Comparison of ENCODE assay signal across 1 cellular context in the genomic region with DNA sequence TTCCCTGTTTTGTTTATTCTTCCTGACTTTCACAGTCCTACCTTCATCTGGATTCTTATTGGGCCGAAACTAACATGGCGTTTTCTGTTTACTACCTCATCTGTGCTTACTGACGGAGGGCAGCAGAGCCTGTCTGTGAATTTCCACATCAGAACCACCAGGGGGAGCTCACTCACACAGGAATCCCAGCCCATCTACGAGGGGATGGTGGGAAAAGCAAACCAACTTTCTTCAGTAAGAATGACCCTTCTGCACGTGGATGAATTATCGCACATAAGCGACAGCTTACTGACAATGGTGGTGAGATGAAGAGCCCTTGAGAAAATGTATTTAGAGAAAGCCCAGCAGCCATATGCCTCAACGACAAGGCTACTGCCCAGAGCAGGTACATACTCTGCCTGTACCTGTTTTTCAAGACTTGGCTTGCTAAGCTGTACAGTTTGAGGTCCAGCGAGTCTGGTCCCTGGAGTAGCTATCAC.
TF ChIP-seq lines count a peak whose summit lies in the region.

No MANE protein-coding gene starts in this region.

TF ChIP-seq in K562, 482 proteins besides CTCF, POLR2A, EP300 and RAD21 (continued from another document):
- TF ChIP-seq, protein P1, sequence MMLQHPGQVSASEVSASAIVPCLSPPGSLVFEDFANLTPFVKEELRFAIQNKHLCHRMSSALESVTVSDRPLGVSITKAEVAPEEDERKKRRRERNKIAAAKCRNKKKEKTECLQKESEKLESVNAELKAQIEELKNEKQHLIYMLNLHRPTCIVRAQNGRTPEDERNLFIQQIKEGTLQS (IDR thresholded peaks at IDR 0.05), result no peak
- TF ChIP-seq, protein P1 (CRISPR knock-in tag; conservative IDR thresholded peaks at IDR 0.05), result no peak
- TF ChIP-seq, protein P2, sequence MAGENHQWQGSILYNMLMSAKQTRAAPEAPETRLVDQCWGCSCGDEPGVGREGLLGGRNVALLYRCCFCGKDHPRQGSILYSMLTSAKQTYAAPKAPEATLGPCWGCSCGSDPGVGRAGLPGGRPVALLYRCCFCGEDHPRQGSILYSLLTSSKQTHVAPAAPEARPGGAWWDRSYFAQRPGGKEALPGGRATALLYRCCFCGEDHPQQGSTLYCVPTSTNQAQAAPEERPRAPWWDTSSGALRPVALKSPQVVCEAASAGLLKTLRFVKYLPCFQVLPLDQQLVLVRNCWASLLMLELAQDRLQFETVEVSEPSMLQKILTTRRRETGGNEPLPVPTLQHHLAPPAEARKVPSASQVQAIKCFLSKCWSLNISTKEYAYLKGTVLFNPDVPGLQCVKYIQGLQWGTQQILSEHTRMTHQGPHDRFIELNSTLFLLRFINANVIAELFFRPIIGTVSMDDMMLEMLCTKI (IDR thresholded peaks at IDR 0.05; ENCODE audit: partially characterized antibody), result no peak
- peak; percentile 77 for TF ChIP-seq DMBX1 (CRISPR knock-in tag; IDR thresholded peaks at IDR 0.05; ENCODE audit: borderline replicate concordance)
- TF ChIP-seq, protein P3, sequence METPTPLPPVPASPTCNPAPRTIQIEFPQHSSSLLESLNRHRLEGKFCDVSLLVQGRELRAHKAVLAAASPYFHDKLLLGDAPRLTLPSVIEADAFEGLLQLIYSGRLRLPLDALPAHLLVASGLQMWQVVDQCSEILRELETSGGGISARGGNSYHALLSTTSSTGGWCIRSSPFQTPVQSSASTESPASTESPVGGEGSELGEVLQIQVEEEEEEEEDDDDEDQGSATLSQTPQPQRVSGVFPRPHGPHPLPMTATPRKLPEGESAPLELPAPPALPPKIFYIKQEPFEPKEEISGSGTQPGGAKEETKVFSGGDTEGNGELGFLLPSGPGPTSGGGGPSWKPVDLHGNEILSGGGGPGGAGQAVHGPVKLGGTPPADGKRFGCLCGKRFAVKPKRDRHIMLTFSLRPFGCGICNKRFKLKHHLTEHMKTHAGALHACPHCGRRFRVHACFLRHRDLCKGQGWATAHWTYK (CRISPR knock-in tag; IDR thresholded peaks at IDR 0.05), result no peak
- TF ChIP-seq STAT5A (IDR thresholded peaks at IDR 0.05; ENCODE audit: borderline replicate concordance, low read length), result no peak
- TF ChIP-seq, protein P4, sequence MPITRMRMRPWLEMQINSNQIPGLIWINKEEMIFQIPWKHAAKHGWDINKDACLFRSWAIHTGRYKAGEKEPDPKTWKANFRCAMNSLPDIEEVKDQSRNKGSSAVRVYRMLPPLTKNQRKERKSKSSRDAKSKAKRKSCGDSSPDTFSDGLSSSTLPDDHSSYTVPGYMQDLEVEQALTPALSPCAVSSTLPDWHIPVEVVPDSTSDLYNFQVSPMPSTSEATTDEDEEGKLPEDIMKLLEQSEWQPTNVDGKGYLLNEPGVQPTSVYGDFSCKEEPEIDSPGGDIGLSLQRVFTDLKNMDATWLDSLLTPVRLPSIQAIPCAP (CRISPR knock-in tag; IDR thresholded peaks at IDR 0.05; ENCODE audit: borderline replicate concordance), result no peak
- TF ChIP-seq, protein P5, sequence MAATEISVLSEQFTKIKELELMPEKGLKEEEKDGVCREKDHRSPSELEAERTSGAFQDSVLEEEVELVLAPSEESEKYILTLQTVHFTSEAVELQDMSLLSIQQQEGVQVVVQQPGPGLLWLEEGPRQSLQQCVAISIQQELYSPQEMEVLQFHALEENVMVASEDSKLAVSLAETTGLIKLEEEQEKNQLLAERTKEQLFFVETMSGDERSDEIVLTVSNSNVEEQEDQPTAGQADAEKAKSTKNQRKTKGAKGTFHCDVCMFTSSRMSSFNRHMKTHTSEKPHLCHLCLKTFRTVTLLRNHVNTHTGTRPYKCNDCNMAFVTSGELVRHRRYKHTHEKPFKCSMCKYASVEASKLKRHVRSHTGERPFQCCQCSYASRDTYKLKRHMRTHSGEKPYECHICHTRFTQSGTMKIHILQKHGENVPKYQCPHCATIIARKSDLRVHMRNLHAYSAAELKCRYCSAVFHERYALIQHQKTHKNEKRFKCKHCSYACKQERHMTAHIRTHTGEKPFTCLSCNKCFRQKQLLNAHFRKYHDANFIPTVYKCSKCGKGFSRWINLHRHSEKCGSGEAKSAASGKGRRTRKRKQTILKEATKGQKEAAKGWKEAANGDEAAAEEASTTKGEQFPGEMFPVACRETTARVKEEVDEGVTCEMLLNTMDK (IDR thresholded peaks at IDR 0.05; ENCODE audit: borderline replicate concordance, insufficient read depth, low read depth, low read length, poor library complexity, severe bottlenecking), result peak; percentile 58
- TF ChIP-seq HNRNPLL (IDR thresholded peaks at IDR 0.05; ENCODE audit: low read depth, low read length, poor library complexity, severe bottlenecking), result no peak
- TF ChIP-seq HDAC6 (IDR thresholded peaks at IDR 0.05; ENCODE audit: low read depth, low read length), result no peak
- no peak for TF ChIP-seq RUNX1 (IDR thresholded peaks at IDR 0.05; ENCODE audit: low read depth)
- TF ChIP-seq XRCC5 (IDR thresholded peaks at IDR 0.05; ENCODE audit: low read depth, low read length), result 0 out of 2 replicates have a peak, but pooled peaks have one; percentile 55
- no peak for TF ChIP-seq ZNF561 (CRISPR knock-in tag; conservative IDR thresholded peaks at IDR 0.05)
